8 cellular contexts compared by ENCODE assay signal in genomic region chr6:166556871-166557322, GRCh38. TPM values are rescaled to one million over a fixed set of nuclear protein-coding genes. Genes with fewer than 3 reads are reported as not detected.
A peak's percentile ranks its signal among the peaks of the same experiment; 100 is the strongest.
DNase-seq lines count a peak whose midpoint lies in the region; ATAC-seq, FAIRE-seq and TF ChIP-seq lines count a peak whose summit lies in the region.

No MANE protein-coding gene starts in this region.

- peak overlapping the region; percentile 87 for H3K27ac ChIP-seq in C4-2B
- H3K27ac ChIP-seq in ascending aorta = peak overlapping the region; percentile 77 to 80
- peak overlapping the region; percentile 0 for H3K27ac ChIP-seq in right cardiac atrium (ENCODE audit: low read length)
- peak overlapping the region in 1 of 2 donors; percentile 22 for H3K27ac ChIP-seq in small intestine (ENCODE audit: low read depth in 1 of 2, low read length in 1 of 2)

- peak overlapping the region in 1 of 2 donors; percentile 44 for H3K4me3 ChIP-seq in ascending aorta
- no peak overlapping the region for H3K4me3 ChIP-seq in right cardiac atrium (ENCODE audit: low read length)
- H3K4me3 ChIP-seq in small intestine (ENCODE audit: low read depth in 1 of 2, low read length in 2 of 2) = no peak overlapping the region

- TF ChIP-seq CTCF in C4-2B (conservative IDR thresholded peaks at IDR 0.05) (no peak), ascending aorta (IDR thresholded peaks at IDR 0.05) (no peak)

- H3K9me3 ChIP-seq in ascending aorta = no peaks in the 10 kb centered on the region
- H3K9me3 ChIP-seq in right cardiac atrium (ENCODE audit: control insufficient read depth, low read length) = no peaks in the 10 kb centered on the region
- no peaks in the 10 kb centered on the region for H3K9me3 ChIP-seq in small intestine (ENCODE audit: control insufficient read depth, low read depth)

- WGBS in right cardiac atrium = 60% methylated on average over 16 of the region's 16 CpGs
- WGBS in small intestine, 3 donors = 40 to 62% (median 47%) methylated on average over 16 of the region's 16 CpGs

- peak; percentile 13 for DNase-seq in KG1 (lab: John Stamatoyannopoulos, UW)
- DNase-seq in ascending aorta (ENCODE audit: low spot score in 2 of 2) = peak; percentile 96 to 97
- DNase-seq in right cardiac atrium = peak; percentile 79 to 90 (median 87)
- DNase-seq in small intestine = peak; percentile 83
- DNase-seq in NCI-H2107 (lab: John Stamatoyannopoulos, UW) = no peak

- H3K36me3 ChIP-seq in ascending aorta = no peaks in the 10 kb centered on the region
- no peaks in the 10 kb centered on the region for H3K36me3 ChIP-seq in small intestine (ENCODE audit: control insufficient read depth in 2 of 2, insufficient read depth in 2 of 2, low read length in 2 of 2)

- peaks cover 11 to 13% of the 10 kb centered on the region in 2 donors for H3K4me1 ChIP-seq in ascending aorta
- H3K4me1 ChIP-seq in right cardiac atrium (ENCODE audit: control insufficient read depth, insufficient read depth, low read length) = peaks cover 8% of the 10 kb centered on the region
- no peaks in the 10 kb centered on the region for H3K4me1 ChIP-seq in small intestine (ENCODE audit: control insufficient read depth in 2 of 2, insufficient read depth in 1 of 2, low read depth in 1 of 2, low read length in 1 of 2)

- intact Hi-C loops in ascending aorta (cut with DNase I) = loop anchor here (1.0 to 5.0 kb wide), 6 partner anchors 18 to 174 kb away; partner anchors contain the start of genes MPC1 and RPS6KA2
- intact Hi-C loops in right cardiac atrium (cut with DNase I) = loop anchor here in 2 of 4 donors (10.0 kb wide), 1 partner anchor 68 kb away; the partner anchor contains the start of gene RPS6KA2 (in 2 of the 2)

- no peak for FAIRE-seq in small intestine (lab: Jason Lieb, UNC)

- H3K27me3 ChIP-seq in ascending aorta (no peaks in the 10 kb centered on the region), right cardiac atrium (ENCODE audit: control insufficient read depth, insufficient read depth) (no peaks in the 10 kb centered on the region), small intestine (ENCODE audit: control insufficient read depth in 2 of 2, insufficient read depth in 2 of 2, low read length in 2 of 2) (no peaks in the 10 kb centered on the region)

- ATAC-seq in right cardiac atrium (peak; percentile 93 to 96), GM21576 (IDR thresholded peaks at IDR 0.05; ENCODE audit: unreplicated experiment) (no peak), HG03025 (IDR thresholded peaks at IDR 0.05; ENCODE audit: low FRiP score, unreplicated experiment) (no peak)

RNA-seq across cellular contexts. Expression of gene RAMACL, which starts 29.6 kb away (rescaled TPM):
- total RNA-seq in ascending aorta = not detected
- total RNA-seq in right cardiac atrium = 1 to 10 TPM in 1 of 4 donors, under 1 TPM in 3; 0.31 to 1.0 (median 0.61) TPM
- polyA plus RNA-seq in right cardiac atrium = 0.38 TPM
- polyA plus RNA-seq in small intestine = under 1 TPM in 1 of 3 donors, not detected in 2; 0.16 TPM

Comparison
In these comparisons a context has a peak if more than half of its experiments do, and no peak if none do; other contexts are left out.
1. ATAC-seq: peak in right cardiac atrium (2 of 2); none in GM21576 (single experiment) and HG03025 (single experiment).